In genomic region chr1:177138347-177138746, GRCh38 we compare ENCODE assay signal across 28 cellular contexts. TPM values are rescaled to one million over a fixed set of nuclear protein-coding genes. Genes with fewer than 3 reads are reported as not detected.
"Had no signal": no experiment of that assay in that cellular context is flagged by ENCODE, and none has a peak within 500 bp of the region (broad histone marks: within the 10 kb centered on the region; RNA-seq: fewer than 3 reads in every experiment).

No MANE protein-coding gene starts in this region.

- H3K36me3 ChIP-seq: esophagus squamous epithelium, gastrocnemius medialis, heart left ventricle, left ventricle myocardium inferior, lower lobe of right lung had no signal

- H3K9me3 ChIP-seq: esophagus squamous epithelium, gastrocnemius medialis, heart left ventricle, left ventricle myocardium inferior, lower lobe of right lung, mucosa of descending colon had no signal

- H3K9me3 Mint-ChIP-seq: endodermal cell, memory B cell had no signal

- H3K4me2 ChIP-seq: hepatocyte had no signal

- H3K27ac Mint-ChIP-seq: effector memory CD8-positive, alpha-beta T cell; endodermal cell; immature natural killer cell; memory B cell had no signal

- H3K4me1 Mint-ChIP-seq: immature natural killer cell, memory B cell had no signal

- DNase-seq: dermis blood vessel endothelial cell; effector CD8-positive, alpha-beta T cell; effector memory CD8-positive, alpha-beta T cell; endodermal cell; erythroblast; esophagus squamous epithelium; foreskin fibroblast; foreskin melanocyte; gastrocnemius medialis; heart left ventricle; immature natural killer cell; islet precursor cell; kidney; kidney glomerular epithelial cell; left colon; left ventricle myocardium inferior; lower lobe of right lung; mucosa of descending colon had no signal

- H3K4me3 Mint-ChIP-seq: effector memory CD8-positive, alpha-beta T cell; endodermal cell; immature natural killer cell; memory B cell had no signal

- H3K27me3 Mint-ChIP-seq: effector memory CD8-positive, alpha-beta T cell had no signal

- H3K27ac ChIP-seq: coronary artery, epithelial cell of prostate, esophagus squamous epithelium, gastrocnemius medialis, heart left ventricle, hepatocyte, left ventricle myocardium inferior, lower lobe of right lung had no signal

- H3K36me3 Mint-ChIP-seq: immature natural killer cell, memory B cell had no signal

- H3K4me1 ChIP-seq: esophagus squamous epithelium, gastrocnemius medialis, heart left ventricle, lower lobe of right lung had no signal

- H3K4me3 ChIP-seq: coronary artery, esophagus squamous epithelium, gastrocnemius medialis, heart left ventricle, hepatocyte, left ventricle myocardium inferior, lower lobe of right lung, mucosa of descending colon had no signal

- H3K79me2 ChIP-seq: hepatocyte had no signal

- H2AFZ ChIP-seq: hepatocyte had no signal

- ATAC-seq: effector memory CD8-positive, alpha-beta T cell; esophagus mucosa; gastrocnemius medialis; left colon; left lobe of liver; lower lobe of right lung; mucosa of descending colon had no signal

- H3K27me3 ChIP-seq: esophagus squamous epithelium, gastrocnemius medialis, heart left ventricle, hepatocyte had no signal

- FAIRE-seq: colon, endometrium, kidney had no signal

RNA-seq across cellular contexts. Expression of gene ASTN1, which starts 26.2 kb away (rescaled TPM):
- total RNA-seq: dermis blood vessel endothelial cell, esophagus mucosa, glomerular endothelial cell, lung microvascular endothelial cell had no signal
- polyA plus RNA-seq: hepatocyte, immature natural killer cell had no signal

RNA-seq across cellular contexts. Expression of gene BRINP2, which starts 32.4 kb away (rescaled TPM):
- total RNA-seq: dermis blood vessel endothelial cell, endodermal cell, esophagus mucosa, esophagus squamous epithelium, gastrocnemius medialis, glomerular endothelial cell, kidney, lower lobe of right lung, lung microvascular endothelial cell had no signal
- polyA plus RNA-seq: hepatocyte, immature natural killer cell had no signal
